In genomic region chr5:163790497-163790896, GRCh38 we compare ENCODE assay signal across 23 cellular contexts.
"Had no signal": no experiment of that assay in that cellular context is flagged by ENCODE, and none has a peak within 500 bp of the region (broad histone marks: within the 10 kb centered on the region; RNA-seq: fewer than 3 reads in every experiment).

No MANE protein-coding gene starts in this region.

- H3K36me3 ChIP-seq: breast epithelium, thyroid gland, upper lobe of right lung had no signal

- ATAC-seq: activated CD4-positive, alpha-beta T cell treated with anti-CD3 and anti-CD28 coated beads for 36 hours; activated T-helper 17 cell treated with anti-CD3 and anti-CD28 coated beads, Interleukin-2, amount 50 U/mL, for 72 hours; right cardiac atrium; T-helper 17 cell; upper lobe of right lung had no signal

- H3K27me3 Mint-ChIP-seq: activated B cell treated with CpG ODN at 0.5 μM for 24 hours; activated CD4-positive, alpha-beta T cell treated with anti-CD3 and anti-CD28 coated beads for 36 hours; activated naive CD8-positive, alpha-beta T cell; activated T-cell treated with anti-CD3 and anti-CD28 coated beads, Interleukin-2, amount 50 U/mL, for 24 hours; activated T-helper 17 cell treated with anti-CD3 and anti-CD28 coated beads, Interleukin-2, amount 50 U/mL, for 72 hours; memory B cell; stimulated activated naive CD8-positive, alpha-beta T cell treated with anti-CD3 and anti-CD28 coated beads, Interleukin-15, Interleukin-2, amounts not matched to agents 100 ng/mL and 50 ng/mL, for 24 hours; T-helper 17 cell had no signal

- H3K4me3 ChIP-seq: breast epithelium, coronary artery, thyroid gland, upper lobe of right lung had no signal

- H2AFZ ChIP-seq: parathyroid adenoma had no signal

- H3K79me2 ChIP-seq: parathyroid adenoma had no signal

- H3K27ac ChIP-seq: breast epithelium, coronary artery, parathyroid adenoma, thyroid gland, upper lobe of right lung had no signal

- H3K4me1 Mint-ChIP-seq: activated CD4-positive, alpha-beta T cell treated with anti-CD3 and anti-CD28 coated beads for 36 hours; activated T-helper 17 cell treated with anti-CD3 and anti-CD28 coated beads, Interleukin-2, amount 50 U/mL, for 72 hours; immature natural killer cell; T-helper 17 cell had no signal

- DNase-seq: activated B cell treated with CpG ODN at 0.5 μM for 24 hours; activated CD4-positive, alpha-beta T cell treated with anti-CD3 and anti-CD28 coated beads for 36 hours; activated CD4-positive, alpha-beta T cell treated with anti-CD3 and anti-CD28 coated beads, Interleukin-2, amount 50 U/mL, for 4 hours; activated CD8-positive, alpha-beta memory T cell treated with anti-CD3 and anti-CD28 coated beads for 24 hours; activated CD8-positive, alpha-beta memory T cell treated with anti-CD3 and anti-CD28 coated beads, Interleukin-2, amount 50 U/mL, for 4 hours; activated T-cell treated with anti-CD3 and anti-CD28 coated beads, Interleukin-2, amount 50 U/mL, for 24 hours; foreskin melanocyte; immature natural killer cell; nucleus accumbens; right cardiac atrium; stimulated activated CD4-positive, alpha-beta T cell treated with anti-CD3 and anti-CD28 coated beads, Interleukin-12 subunit alpha, Interleukin-12 subunit beta, amount 100 ng/mL, for 4 hours; stimulated activated CD4-positive, alpha-beta T cell treated with anti-CD3 and anti-CD28 coated beads, Interleukin-4, amount 100 ng/mL, for 4 hours; substantia nigra; T-helper 17 cell; thyroid gland; upper lobe of right lung had no signal

- H3K4me3 Mint-ChIP-seq: activated B cell treated with CpG ODN at 0.5 μM for 24 hours; activated CD4-positive, alpha-beta T cell treated with anti-CD3 and anti-CD28 coated beads for 36 hours; activated naive CD8-positive, alpha-beta T cell; activated T-cell treated with anti-CD3 and anti-CD28 coated beads, Interleukin-2, amount 50 U/mL, for 24 hours; activated T-helper 17 cell treated with anti-CD3 and anti-CD28 coated beads, Interleukin-2, amount 50 U/mL, for 72 hours; immature natural killer cell; memory B cell; stimulated activated naive CD8-positive, alpha-beta T cell treated with anti-CD3 and anti-CD28 coated beads, Interleukin-15, Interleukin-2, amounts not matched to agents 100 ng/mL and 50 ng/mL, for 24 hours; T-helper 17 cell had no signal

- H3K4me1 ChIP-seq: breast epithelium, parathyroid adenoma, thyroid gland, upper lobe of right lung had no signal

- H3K27me3 ChIP-seq: breast epithelium, thyroid gland, upper lobe of right lung had no signal

- H3K27ac Mint-ChIP-seq: activated B cell treated with CpG ODN at 0.5 μM for 24 hours; activated CD4-positive, alpha-beta T cell treated with anti-CD3 and anti-CD28 coated beads for 36 hours; activated naive CD8-positive, alpha-beta T cell; activated T-cell treated with anti-CD3 and anti-CD28 coated beads, Interleukin-2, amount 50 U/mL, for 24 hours; activated T-helper 17 cell treated with anti-CD3 and anti-CD28 coated beads, Interleukin-2, amount 50 U/mL, for 72 hours; immature natural killer cell; memory B cell; stimulated activated naive CD8-positive, alpha-beta T cell treated with anti-CD3 and anti-CD28 coated beads, Interleukin-15, Interleukin-2, amounts not matched to agents 100 ng/mL and 50 ng/mL, for 24 hours; T-helper 17 cell had no signal

- H3K36me3 Mint-ChIP-seq: activated naive CD8-positive, alpha-beta T cell had no signal
